Comparison of ENCODE assay signal across 8 cellular contexts in the genomic region with DNA sequence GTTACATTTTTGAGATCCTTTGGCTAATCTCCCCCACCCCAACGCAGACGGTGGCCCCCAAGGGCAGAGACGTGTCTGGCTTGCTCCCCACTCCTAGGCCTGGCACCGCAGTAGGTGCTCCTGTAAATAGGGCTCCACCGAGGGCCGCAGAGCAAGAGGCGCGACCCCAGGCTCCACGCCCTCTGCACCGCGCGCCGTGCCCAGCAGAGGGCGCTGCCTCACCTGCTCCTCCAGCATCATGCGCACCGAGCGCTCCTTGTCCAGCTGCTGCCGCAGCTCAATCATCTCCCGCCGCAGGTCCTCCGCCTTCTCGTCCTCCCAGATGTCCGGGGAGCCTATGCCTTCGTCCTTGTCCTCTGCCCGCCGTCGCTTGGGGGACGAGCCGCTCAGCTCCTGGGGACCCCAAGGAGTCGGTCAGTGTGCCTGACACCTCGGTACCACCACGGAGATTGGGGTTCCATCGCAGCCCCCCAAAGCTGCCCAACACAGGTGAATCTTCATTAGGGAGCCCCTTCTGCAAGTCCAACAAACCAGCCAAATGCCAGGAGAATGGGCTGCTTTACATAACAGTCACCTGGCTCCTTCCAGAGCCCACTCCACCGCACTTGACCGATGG. TPM values are rescaled to one million over a fixed set of nuclear protein-coding genes. Genes with fewer than 3 reads are reported as not detected.
DNase-seq lines count a peak whose midpoint lies in the region; ATAC-seq and TF ChIP-seq lines count a peak whose summit lies in the region.

No MANE protein-coding gene starts in this region.

- DNase-seq in BE2C (peak; percentile 83), HFFc6 (no peak), fibroblast of villous mesenchyme (ENCODE audit: low read depth) (peak; percentile 59), Kasumi-1 (lab: John Stamatoyannopoulos, UW) (no peak)
- DNase-seq in activated CD8-positive, alpha-beta memory T cell treated with anti-CD3 and anti-CD28 coated beads, Interleukin-2, amount 50 U/mL, for 4 hours = peak; percentile 33
- DNase-seq in stimulated activated CD4-positive, alpha-beta T cell treated with anti-CD3 and anti-CD28 coated beads, Interleukin-15, amount 100 ng/mL, for 24 hours = peak; percentile 63

- peaks cover 5% of the 10 kb centered on the region for H3K27me3 Mint-ChIP-seq in HFFc6 (ENCODE audit: insufficient read depth)

- TF ChIP-seq CTCF in BE2C (IDR thresholded peaks at IDR 0.05; ENCODE audit: low read depth, low read length) (peak; percentile 79), HFFc6 (IDR thresholded peaks at IDR 0.05) (peak; percentile 83), fibroblast of villous mesenchyme (IDR thresholded peaks at IDR 0.05; ENCODE audit: insufficient read depth, low read depth, low read length) (peak; percentile 77)

- no peak overlapping the region for H3K27ac Mint-ChIP-seq in HFFc6

- H3K4me3 Mint-ChIP-seq in HFFc6 = no peak overlapping the region

- peaks cover 28% of the 10 kb centered on the region for H3K4me1 Mint-ChIP-seq in HFFc6 (ENCODE audit: low read depth)

- H3K9me3 ChIP-seq in BE2C = no peaks in the 10 kb centered on the region

- H3K4me1 ChIP-seq in BE2C = peaks cover 14% of the 10 kb centered on the region

- H3K9me3 Mint-ChIP-seq in HFFc6 = no peaks in the 10 kb centered on the region

- ATAC-seq in HG03457 (IDR thresholded peaks at IDR 0.05; ENCODE audit: unreplicated experiment) = no peak
- ATAC-seq in GM18907 (IDR thresholded peaks at IDR 0.05; ENCODE audit: unreplicated experiment) = no peak

- H3K36me3 Mint-ChIP-seq in HFFc6 (ENCODE audit: low read depth) = peaks cover 11% of the 10 kb centered on the region

- peaks cover 55% of the 10 kb centered on the region for H3K36me3 ChIP-seq in BE2C

- H3K4me3 ChIP-seq in BE2C (ENCODE audit: low read depth, low read length) = no peak overlapping the region
- H3K4me3 ChIP-seq in fibroblast of villous mesenchyme (ENCODE audit: low read depth, low read length) = no peak overlapping the region

- H3K27me3 ChIP-seq in BE2C = no peaks in the 10 kb centered on the region

RNA-seq across cellular contexts. Expression of gene TFAP4, which starts 11.2 kb away (rescaled TPM):
- polyA plus RNA-seq in BE2C (2012; ENCODE audit: insufficient read depth, insufficient read length, low read depth) = 40.1 TPM
- 10 to 100 TPM in 3 of 6 experiments, 1 to 10 TPM in 3; 8.3 to 11.7 (median 10.1) TPM for total RNA-seq in HFFc6 (2021; fragmentation: NEBNext Ultra II Directional; extraction: Animal tissue kit (Norgen Biotek cat#: 25700))
- total RNA-seq in fibroblast of villous mesenchyme = 4.7 and 7.7 TPM in 2 replicates

RNA-seq across cellular contexts. Expression of gene SRL, which starts 19.8 kb away (rescaled TPM):
- 0.11 TPM for polyA plus RNA-seq in BE2C (2012; ENCODE audit: insufficient read depth, insufficient read length, low read depth)
- not detected for total RNA-seq in HFFc6 (2021; fragmentation: NEBNext Ultra II Directional; extraction: Animal tissue kit (Norgen Biotek cat#: 25700))
- under 0.01 and 0.43 TPM in 2 replicates for total RNA-seq in fibroblast of villous mesenchyme

RNA-seq across cellular contexts. Expression of gene GLIS2, which starts 54.2 kb away (rescaled TPM):
- 45.4 TPM for polyA plus RNA-seq in BE2C (2012; ENCODE audit: insufficient read depth, insufficient read length, low read depth)
- 10 to 100 TPM; 21.9 to 26.0 (median 23.5) TPM for total RNA-seq in HFFc6 (2021; fragmentation: NEBNext Ultra II Directional; extraction: Animal tissue kit (Norgen Biotek cat#: 25700))
- total RNA-seq in fibroblast of villous mesenchyme = 4.3 and 4.8 TPM in 2 replicates

Comparison
In these comparisons a context has a peak if more than half of its experiments do, and no peak if none do; other contexts are left out.
1. DNase-seq: peak in BE2C (single experiment), activated CD8-positive, alpha-beta memory T cell treated with anti-CD3 and anti-CD28 coated beads, Interleukin-2, amount 50 U/mL, for 4 hours (single experiment), fibroblast of villous mesenchyme (single experiment) and stimulated activated CD4-positive, alpha-beta T cell treated with anti-CD3 and anti-CD28 coated beads, Interleukin-15, amount 100 ng/mL, for 24 hours (single experiment); none in HFFc6 (single experiment) and Kasumi-1 (0 of 2).
2. Peak in every context shown above with its lines, with median percentiles within 50 percentile points of each other: CTCF ChIP-seq.